ENCODE assay signal across 1 cellular context in genomic region chr5:14673443-14673842, GRCh38.
TF ChIP-seq lines count a peak whose summit lies in the region.

No MANE protein-coding gene starts in this region.

TF ChIP-seq in GM12878, 131 proteins besides CTCF, POLR2A, EP300 and RAD21:
- TF ChIP-seq CREM (IDR thresholded peaks at IDR 0.05; ENCODE audit: low read depth) (no peak), ETV6 (conservative IDR thresholded peaks at IDR 0.05 in 1 of 2, IDR thresholded peaks at IDR 0.05 in 1 of 2; ENCODE audit: borderline replicate concordance in 1 of 2, low read depth in 1 of 2) (no peak), WRNIP1 (IDR thresholded peaks at IDR 0.05; ENCODE audit: borderline replicate concordance, low read depth, low read length) (no peak), BRCA1 (IDR thresholded peaks at IDR 0.05; ENCODE audit: low read depth, low read length) (no peak), JUNB (IDR thresholded peaks at IDR 0.05) (no peak), ZNF274 (IDR thresholded peaks at IDR 0.05; ENCODE audit: insufficient read depth, insufficient read length) (no peak), POLR2AphosphoS2 (IDR thresholded peaks at IDR 0.05; ENCODE audit: low read depth, low read length) (no peak), CBX3 (IDR thresholded peaks at IDR 0.05; ENCODE audit: borderline replicate concordance, low read depth) (no peak), CHD4 (IDR thresholded peaks at IDR 0.05) (no peak), BMI1 (IDR thresholded peaks at IDR 0.05; ENCODE audit: borderline replicate concordance) (no peak), TARDBP (IDR thresholded peaks at IDR 0.05; ENCODE audit: borderline replicate concordance) (no peak), IRF4 (IDR thresholded peaks at IDR 0.05; ENCODE audit: low read depth, low read length) (no peak), ZNF207 (IDR thresholded peaks at IDR 0.05; ENCODE audit: borderline replicate concordance) (no peak), TCF3 (IDR thresholded peaks at IDR 0.05; ENCODE audit: borderline replicate concordance, insufficient read depth, low read depth, low read length) (no peak), STAT3 (IDR thresholded peaks at IDR 0.05; ENCODE audit: low read depth, low read length) (no peak), KLF5 (IDR thresholded peaks at IDR 0.05; ENCODE audit: partially characterized antibody) (no peak), POU2F2 (IDR thresholded peaks at IDR 0.05; ENCODE audit: borderline replicate concordance, low read depth, low read length) (no peak), YY1 (IDR thresholded peaks at IDR 0.05; ENCODE audit: low read depth, low read length) (no peak)
- TF ChIP-seq, protein P1, sequence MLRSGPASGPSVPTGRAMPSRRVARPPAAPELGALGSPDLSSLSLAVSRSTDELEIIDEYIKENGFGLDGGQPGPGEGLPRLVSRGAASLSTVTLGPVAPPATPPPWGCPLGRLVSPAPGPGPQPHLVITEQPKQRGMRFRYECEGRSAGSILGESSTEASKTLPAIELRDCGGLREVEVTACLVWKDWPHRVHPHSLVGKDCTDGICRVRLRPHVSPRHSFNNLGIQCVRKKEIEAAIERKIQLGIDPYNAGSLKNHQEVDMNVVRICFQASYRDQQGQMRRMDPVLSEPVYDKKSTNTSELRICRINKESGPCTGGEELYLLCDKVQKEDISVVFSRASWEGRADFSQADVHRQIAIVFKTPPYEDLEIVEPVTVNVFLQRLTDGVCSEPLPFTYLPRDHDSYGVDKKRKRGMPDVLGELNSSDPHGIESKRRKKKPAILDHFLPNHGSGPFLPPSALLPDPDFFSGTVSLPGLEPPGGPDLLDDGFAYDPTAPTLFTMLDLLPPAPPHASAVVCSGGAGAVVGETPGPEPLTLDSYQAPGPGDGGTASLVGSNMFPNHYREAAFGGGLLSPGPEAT (IDR thresholded peaks at IDR 0.05; ENCODE audit: low read depth): no peak
